In the genomic region with DNA sequence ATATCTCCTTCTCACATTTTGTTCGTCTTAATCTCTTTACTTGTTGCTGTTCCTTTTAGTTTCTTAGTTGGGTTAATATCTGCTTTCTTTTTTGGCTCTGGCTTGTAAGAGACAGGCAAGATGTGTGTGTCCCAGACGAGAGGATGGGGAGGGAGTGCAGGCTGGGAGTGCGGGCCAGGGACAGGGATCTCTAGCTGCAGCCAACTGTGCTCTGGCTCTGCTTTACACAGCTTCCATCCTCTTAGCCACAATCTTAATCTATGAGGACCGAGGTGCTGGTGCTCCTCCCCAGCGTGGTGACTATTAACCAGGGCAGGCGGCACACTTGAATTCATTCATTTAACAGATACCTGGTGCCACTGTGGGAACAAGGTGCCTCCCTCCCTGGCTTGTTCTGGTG, we compare ENCODE assay signal across 34 cellular contexts.
DNase-seq lines count a peak whose midpoint lies in the region; ATAC-seq, FAIRE-seq and TF ChIP-seq lines count a peak whose summit lies in the region.
"Had no signal": no experiment of that assay in that cellular context is flagged by ENCODE, and none has a peak within 500 bp of the region (broad histone marks: within the 10 kb centered on the region; RNA-seq: fewer than 3 reads in every experiment).

No MANE protein-coding gene starts in this region.

- CTCF ChIA-PET in A673 (lab: Charles Lee) = no interaction called here

- peak; percentile 62 for DNase-seq in Right ventricle myocardium superior
- no peak for DNase-seq in cardiac septum (ENCODE audit: low spot score)
- peak; percentile 35 for DNase-seq in left cardiac atrium
- peak; percentile 87 for DNase-seq in posterior vena cava (ENCODE audit: low spot score)
- DNase-seq in A673 (ENCODE audit: low spot score) = no peak
- DNase-seq in WERI-Rb-1 = no peak
- DNase-seq in activated CD4-positive, alpha-beta T cell treated with anti-CD3 and anti-CD28 coated beads for 1 hour = no peak
- DNase-seq in kidney = no peak
- DNase-seq: activated CD4-positive, alpha-beta memory T cell treated with anti-CD3 and anti-CD28 coated beads, Interleukin-2, amount 10 ng/mL, durations not matched to agents 7 days and 5 days; activated CD8-positive, alpha-beta memory T cell treated with anti-CD3 and anti-CD28 coated beads, Interleukin-2, amount 50 U/mL, for 4 hours; activated naive CD4-positive, alpha-beta T cell treated with anti-CD3 and anti-CD28 coated beads, Interleukin-2, amount 10 ng/mL, durations not matched to agents 7 days and 5 days; AML-193; brain microvascular endothelial cell; CD4-positive, alpha-beta T cell; DND-41; effector CD8-positive, alpha-beta T cell; KG1; MG63; naive B cell; NCI-H1105; NCI-H187 treated with DMSO at 0.1 percent for 48 hours; NCI-H2171 treated with DMSO at 0.1 percent for 48 hours; NCI-H524; NK-92 treated with Interleukin-12 subunit alpha and Interleukin-12 subunit beta, amount 100 ng/mL, for 24 hours; PC-3; upper lobe of right lung had no signal

- no peak for FAIRE-seq in kidney (lab: Jason Lieb, UNC)
- FAIRE-seq: A204.1, TTC549 had no signal

- H3K27ac ChIP-seq in A673 (ENCODE audit: low read depth, low read length, poor library complexity, severe bottlenecking) (no peak overlapping the region), WERI-Rb-1 (no peak overlapping the region; the same call in 1 of the 2 replicates), kidney (ENCODE audit: low read depth in 2 of 2, low read length in 2 of 2) (no peak overlapping the region)
- H3K27ac ChIP-seq: brain microvascular endothelial cell, HL-60, psoas muscle, upper lobe of right lung had no signal

- H3K36me3 ChIP-seq in A673 (ENCODE audit: insufficient read depth, low read length, poor library complexity, severe bottlenecking) (no peaks in the 10 kb centered on the region), WERI-Rb-1 (no peaks in the 10 kb centered on the region), kidney (ENCODE audit: control insufficient read depth in 1 of 2, insufficient read depth in 2 of 2, low read length in 2 of 2) (no peaks in the 10 kb centered on the region)
- H3K36me3 ChIP-seq: brain microvascular endothelial cell, MG63, upper lobe of right lung had no signal

- intact Hi-C loops in Right ventricle myocardium superior (cut with DNase I) (no loop called here), cardiac septum (cut with DNase I) (loop anchor here (10.0 kb wide), 1 partner anchor 208 kb away; no protein-coding TSS in a partner anchor), left cardiac atrium (cut with DNase I) (no loop called here), posterior vena cava (cut with DNase I) (no loop called here), A673 (cut with micrococcal nuclease; ENCODE audit: unreplicated experiment) (no loop called here), kidney (cut with DNase I) (loop anchor here (10.0 kb wide), 1 partner anchor 208 kb away; no protein-coding TSS in a partner anchor)

- H3K4me3 ChIP-seq in A673 (ENCODE audit: low read depth, low read length, poor library complexity, severe bottlenecking) (no peak overlapping the region), WERI-Rb-1 (ENCODE audit: low read depth, low read length) (no peak overlapping the region), kidney (ENCODE audit: low read length in 2 of 2) (no peak overlapping the region)
- H3K4me3 ChIP-seq: MG63, psoas muscle, upper lobe of right lung had no signal

- no peak for TF ChIP-seq CTCF in A673 (conservative IDR thresholded peaks at IDR 0.05; ENCODE audit: low read depth, low read length)
- TF ChIP-seq CTCF in WERI-Rb-1 (IDR thresholded peaks at IDR 0.05; ENCODE audit: low read depth, low read length) = no peak
- TF ChIP-seq CTCF in kidney (IDR thresholded peaks at IDR 0.05; ENCODE audit: borderline replicate concordance, extremely low read depth, insufficient read depth) = no peak

- ATAC-seq in Right ventricle myocardium superior (ENCODE audit: poor library complexity) (peak; percentile 91), left cardiac atrium (peak; percentile 72 to 86)
- ATAC-seq: activated T-helper 17 cell treated with anti-CD3 and anti-CD28 coated beads, Interleukin-2, amount 50 U/mL, for 72 hours; left lobe of liver; PC-3; SK-N-SH treated with all-trans-retinoic acid at 6 μM for 48 hours; stimulated activated effector memory CD8-positive, alpha-beta T cell treated with anti-CD3 and anti-CD28 coated beads, Interleukin-12 subunit alpha, Interleukin-12 subunit beta, amount 100 ng/mL, for 72 hours; upper lobe of right lung had no signal

- POLR2A ChIA-PET in A673 (lab: Charles Lee; ENCODE audit: low non-redundant PET) = no interaction called here

- H3K4me1 ChIP-seq in A673 (ENCODE audit: insufficient read depth, low read length, poor library complexity, severe bottlenecking) = no peaks in the 10 kb centered on the region
- H3K4me1 ChIP-seq in kidney (ENCODE audit: control insufficient read depth in 1 of 2, insufficient read depth in 1 of 2, low read depth in 1 of 2, low read length in 2 of 2) = no peaks in the 10 kb centered on the region
- H3K4me1 ChIP-seq: psoas muscle, upper lobe of right lung had no signal

- BruUV-seq in A673 (replicated peaks; lab: Mats Ljungman, UMichigan) = no TSS peak

- H3K27me3 ChIP-seq in A673 (replicated peaks; ENCODE audit: insufficient read depth, low read depth, low read length, poor library complexity) = no peaks in the 10 kb centered on the region
- no peaks in the 10 kb centered on the region for H3K27me3 ChIP-seq in WERI-Rb-1 (ENCODE audit: insufficient read depth, low read depth, severe bottlenecking)
- H3K27me3 ChIP-seq: brain microvascular endothelial cell, MG63, upper lobe of right lung had no signal

- H3K9me3 ChIP-seq in A673 (ENCODE audit: low read depth, low read length, poor library complexity, severe bottlenecking) = no peaks in the 10 kb centered on the region
- no peaks in the 10 kb centered on the region for H3K9me3 ChIP-seq in WERI-Rb-1 (ENCODE audit: severe bottlenecking)
- no peaks in the 10 kb centered on the region for H3K9me3 ChIP-seq in kidney (ENCODE audit: control insufficient read depth in 1 of 2, low read length in 2 of 2)
- H3K9me3 ChIP-seq: MG63, psoas muscle, upper lobe of right lung had no signal

- H3K9ac ChIP-seq in kidney (ENCODE audit: low read length in 2 of 2) = no peak overlapping the region

Comparison
In these comparisons a context has a peak if more than half of its experiments do, and no peak if none do; other contexts are left out.
1. DNase-seq: peak in Right ventricle myocardium superior (single experiment), left cardiac atrium (single experiment) and posterior vena cava (single experiment); none in cardiac septum (single experiment), A673 (single experiment), WERI-Rb-1 (single experiment), activated CD4-positive, alpha-beta T cell treated with anti-CD3 and anti-CD28 coated beads for 1 hour (single experiment) and kidney (single experiment).
2. intact Hi-C loops: an anchor here in cardiac septum (10.0 kb wide) and kidney (10.0 kb wide); none called in Right ventricle myocardium superior, left cardiac atrium, posterior vena cava and A673.